ENCODE assay signal across 1 cellular context in the genomic region with DNA sequence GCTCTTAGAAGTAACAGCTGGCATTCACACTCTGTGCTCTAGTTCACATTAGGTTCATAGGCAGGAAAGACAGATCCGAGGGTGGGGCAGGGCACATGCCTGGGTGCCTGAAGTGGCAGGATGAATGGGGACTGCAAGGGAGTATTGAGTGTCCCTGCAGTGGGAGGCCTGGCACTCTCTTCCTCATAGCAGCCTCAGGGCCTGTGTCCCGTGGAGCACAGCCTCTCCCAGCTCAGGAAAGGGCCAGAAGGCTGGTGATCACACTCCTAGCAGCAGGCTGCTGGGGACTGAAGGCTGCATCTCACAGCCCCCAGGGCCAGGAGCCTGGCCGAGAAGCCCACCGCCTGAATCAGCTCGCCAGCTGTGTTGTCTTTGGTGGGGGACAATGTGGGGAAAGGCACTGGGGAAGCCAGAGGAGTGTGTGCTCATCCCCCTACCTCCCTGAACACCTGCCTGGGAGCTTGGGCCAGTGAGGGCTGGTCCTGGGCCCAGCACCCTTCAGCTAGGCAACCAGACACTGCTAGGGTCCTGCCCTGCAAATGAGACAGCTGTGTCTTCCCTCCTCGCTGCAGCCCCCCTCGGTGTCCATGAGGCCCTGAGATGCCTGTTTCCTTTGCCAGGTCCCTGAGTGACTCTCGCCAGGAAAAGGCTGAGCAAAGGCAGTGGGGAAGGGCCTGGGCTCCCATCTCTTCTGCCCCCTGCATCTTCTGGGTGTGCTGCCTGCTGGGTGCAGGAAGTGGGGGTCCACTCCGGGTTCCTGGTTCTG.
TF ChIP-seq lines count a peak whose summit lies in the region.

No MANE protein-coding gene starts in this region.

TF ChIP-seq in HepG2, 621 proteins besides CTCF, POLR2A, EP300 and RAD21:
- TF ChIP-seq, protein P1, sequence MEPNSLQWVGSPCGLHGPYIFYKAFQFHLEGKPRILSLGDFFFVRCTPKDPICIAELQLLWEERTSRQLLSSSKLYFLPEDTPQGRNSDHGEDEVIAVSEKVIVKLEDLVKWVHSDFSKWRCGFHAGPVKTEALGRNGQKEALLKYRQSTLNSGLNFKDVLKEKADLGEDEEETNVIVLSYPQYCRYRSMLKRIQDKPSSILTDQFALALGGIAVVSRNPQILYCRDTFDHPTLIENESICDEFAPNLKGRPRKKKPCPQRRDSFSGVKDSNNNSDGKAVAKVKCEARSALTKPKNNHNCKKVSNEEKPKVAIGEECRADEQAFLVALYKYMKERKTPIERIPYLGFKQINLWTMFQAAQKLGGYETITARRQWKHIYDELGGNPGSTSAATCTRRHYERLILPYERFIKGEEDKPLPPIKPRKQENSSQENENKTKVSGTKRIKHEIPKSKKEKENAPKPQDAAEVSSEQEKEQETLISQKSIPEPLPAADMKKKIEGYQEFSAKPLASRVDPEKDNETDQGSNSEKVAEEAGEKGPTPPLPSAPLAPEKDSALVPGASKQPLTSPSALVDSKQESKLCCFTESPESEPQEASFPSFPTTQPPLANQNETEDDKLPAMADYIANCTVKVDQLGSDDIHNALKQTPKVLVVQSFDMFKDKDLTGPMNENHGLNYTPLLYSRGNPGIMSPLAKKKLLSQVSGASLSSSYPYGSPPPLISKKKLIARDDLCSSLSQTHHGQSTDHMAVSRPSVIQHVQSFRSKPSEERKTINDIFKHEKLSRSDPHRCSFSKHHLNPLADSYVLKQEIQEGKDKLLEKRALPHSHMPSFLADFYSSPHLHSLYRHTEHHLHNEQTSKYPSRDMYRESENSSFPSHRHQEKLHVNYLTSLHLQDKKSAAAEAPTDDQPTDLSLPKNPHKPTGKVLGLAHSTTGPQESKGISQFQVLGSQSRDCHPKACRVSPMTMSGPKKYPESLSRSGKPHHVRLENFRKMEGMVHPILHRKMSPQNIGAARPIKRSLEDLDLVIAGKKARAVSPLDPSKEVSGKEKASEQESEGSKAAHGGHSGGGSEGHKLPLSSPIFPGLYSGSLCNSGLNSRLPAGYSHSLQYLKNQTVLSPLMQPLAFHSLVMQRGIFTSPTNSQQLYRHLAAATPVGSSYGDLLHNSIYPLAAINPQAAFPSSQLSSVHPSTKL (CRISPR knock-in tag; IDR thresholded peaks at IDR 0.05), result no peak
- TF ChIP-seq, protein P2, sequence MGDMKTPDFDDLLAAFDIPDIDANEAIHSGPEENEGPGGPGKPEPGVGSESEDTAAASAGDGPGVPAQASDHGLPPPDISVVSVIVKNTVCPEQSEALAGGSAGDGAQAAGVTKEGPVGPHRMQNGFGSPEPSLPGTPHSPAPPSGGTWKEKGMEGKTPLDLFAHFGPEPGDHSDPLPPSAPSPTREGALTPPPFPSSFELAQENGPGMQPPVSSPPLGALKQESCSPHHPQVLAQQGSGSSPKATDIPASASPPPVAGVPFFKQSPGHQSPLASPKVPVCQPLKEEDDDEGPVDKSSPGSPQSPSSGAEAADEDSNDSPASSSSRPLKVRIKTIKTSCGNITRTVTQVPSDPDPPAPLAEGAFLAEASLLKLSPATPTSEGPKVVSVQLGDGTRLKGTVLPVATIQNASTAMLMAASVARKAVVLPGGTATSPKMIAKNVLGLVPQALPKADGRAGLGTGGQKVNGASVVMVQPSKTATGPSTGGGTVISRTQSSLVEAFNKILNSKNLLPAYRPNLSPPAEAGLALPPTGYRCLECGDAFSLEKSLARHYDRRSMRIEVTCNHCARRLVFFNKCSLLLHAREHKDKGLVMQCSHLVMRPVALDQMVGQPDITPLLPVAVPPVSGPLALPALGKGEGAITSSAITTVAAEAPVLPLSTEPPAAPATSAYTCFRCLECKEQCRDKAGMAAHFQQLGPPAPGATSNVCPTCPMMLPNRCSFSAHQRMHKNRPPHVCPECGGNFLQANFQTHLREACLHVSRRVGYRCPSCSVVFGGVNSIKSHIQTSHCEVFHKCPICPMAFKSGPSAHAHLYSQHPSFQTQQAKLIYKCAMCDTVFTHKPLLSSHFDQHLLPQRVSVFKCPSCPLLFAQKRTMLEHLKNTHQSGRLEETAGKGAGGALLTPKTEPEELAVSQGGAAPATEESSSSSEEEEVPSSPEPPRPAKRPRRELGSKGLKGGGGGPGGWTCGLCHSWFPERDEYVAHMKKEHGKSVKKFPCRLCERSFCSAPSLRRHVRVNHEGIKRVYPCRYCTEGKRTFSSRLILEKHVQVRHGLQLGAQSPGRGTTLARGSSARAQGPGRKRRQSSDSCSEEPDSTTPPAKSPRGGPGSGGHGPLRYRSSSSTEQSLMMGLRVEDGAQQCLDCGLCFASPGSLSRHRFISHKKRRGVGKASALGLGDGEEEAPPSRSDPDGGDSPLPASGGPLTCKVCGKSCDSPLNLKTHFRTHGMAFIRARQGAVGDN (CRISPR knock-in tag; IDR thresholded peaks at IDR 0.05), result 0 out of 2 replicates have a peak, but pooled peaks have one; percentile 10
- TF ChIP-seq, protein P3, sequence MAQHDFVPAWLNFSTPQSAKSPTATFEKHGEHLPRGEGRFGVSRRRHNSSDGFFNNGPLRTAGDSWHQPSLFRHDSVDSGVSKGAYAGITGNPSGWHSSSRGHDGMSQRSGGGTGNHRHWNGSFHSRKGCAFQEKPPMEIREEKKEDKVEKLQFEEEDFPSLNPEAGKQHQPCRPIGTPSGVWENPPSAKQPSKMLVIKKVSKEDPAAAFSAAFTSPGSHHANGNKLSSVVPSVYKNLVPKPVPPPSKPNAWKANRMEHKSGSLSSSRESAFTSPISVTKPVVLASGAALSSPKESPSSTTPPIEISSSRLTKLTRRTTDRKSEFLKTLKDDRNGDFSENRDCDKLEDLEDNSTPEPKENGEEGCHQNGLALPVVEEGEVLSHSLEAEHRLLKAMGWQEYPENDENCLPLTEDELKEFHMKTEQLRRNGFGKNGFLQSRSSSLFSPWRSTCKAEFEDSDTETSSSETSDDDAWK (CRISPR knock-in tag; IDR thresholded peaks at IDR 0.05), result no peak
